In genomic region chr19:32405431-32406160, GRCh38 we compare ENCODE assay signal across 8 cellular contexts. TPM values are rescaled to one million over a fixed set of nuclear protein-coding genes. Genes with fewer than 3 reads are reported as not detected.
DNase-seq lines count a peak whose midpoint lies in the region; ATAC-seq, FAIRE-seq and TF ChIP-seq lines count a peak whose summit lies in the region.

Gene DPY19L3, plus strand, starts transcription at chr19:32405770. Its CDS starts 2,484 bp downstream, at chr19:32408254.

- H3K36me3 ChIP-seq in astrocyte (ENCODE audit: insufficient read depth, low read length) (peaks cover 12% of the 10 kb centered on the region), uterus (no peaks in the 10 kb centered on the region)

- H4K20me1 ChIP-seq in astrocyte (ENCODE audit: insufficient read depth, low read length): peaks cover 10% of the 10 kb centered on the region

- TF ChIP-seq POLR2A in uterus (IDR thresholded peaks at IDR 0.05): peak; percentile 70 to 91

- H3K27ac ChIP-seq in astrocyte (ENCODE audit: low read depth, low read length): peak within 1 kb of the TSS; percentile 88
- H3K27ac ChIP-seq in uterus: peak within 1 kb of the TSS; percentile 99

- intact Hi-C loops in uterus (cut with DNase I; ENCODE audit: low total_unique reads): no loop called here

- no peaks in the 10 kb centered on the region for H3K27me3 Mint-ChIP-seq in astrocyte (ENCODE audit: low read depth, unreplicated experiment)

- H3K4me2 ChIP-seq in astrocyte (ENCODE audit: low read length): peak within 1 kb of the TSS; percentile 98

- H3K4me3 ChIP-seq in astrocyte (ENCODE audit: insufficient read depth, low read depth, low read length): peak within 1 kb of the TSS; percentile 86
- peak within 1 kb of the TSS; percentile 86 to 97 for H3K4me3 ChIP-seq in uterus

- H3K27me3 ChIP-seq in astrocyte (ENCODE audit: insufficient read depth, low read length) (no peaks in the 10 kb centered on the region), uterus (no peaks in the 10 kb centered on the region)

- H3K9ac ChIP-seq in astrocyte (ENCODE audit: low read length): peak within 1 kb of the TSS; percentile 98

- peak; percentile 97 for FAIRE-seq in GM18507 (lab: Jason Lieb, UNC)
- no peak for FAIRE-seq in astrocyte (lab: Jason Lieb, UNC)

- H3K27ac Mint-ChIP-seq in astrocyte (ENCODE audit: unreplicated experiment): peak within 1 kb of the TSS; percentile 93

- peaks cover 17% of the 10 kb centered on the region for H3K4me1 ChIP-seq in astrocyte (ENCODE audit: insufficient read depth, low read length)
- H3K4me1 ChIP-seq in uterus: no peaks in the 10 kb centered on the region

- peaks cover 4% of the 10 kb centered on the region for H3K36me3 Mint-ChIP-seq in astrocyte (ENCODE audit: low read depth, unreplicated experiment)

- H3K9me3 Mint-ChIP-seq in astrocyte (ENCODE audit: unreplicated experiment): no peaks in the 10 kb centered on the region

- peak within 1 kb of the TSS; percentile 79 for H2AFZ ChIP-seq in astrocyte (ENCODE audit: low read depth, low read length)

- H3K9me3 ChIP-seq in astrocyte (ENCODE audit: insufficient read depth, low read depth, low read length): no peaks in the 10 kb centered on the region
- no peaks in the 10 kb centered on the region for H3K9me3 ChIP-seq in uterus

- peak within 1 kb of the TSS; percentile 93 for H3K4me3 Mint-ChIP-seq in astrocyte (ENCODE audit: unreplicated experiment)

- DNase-seq in GM18507 (ENCODE audit: extremely low spot score, insufficient read length, low read depth) (peak; percentile 89), NCI-H187 (lab: John Stamatoyannopoulos, UW) (peak; percentile 87 to 92), T-helper 22 cell (ENCODE audit: low read depth) (peak; percentile 70), astrocyte (ENCODE audit: low read depth) (peak; percentile 82), hepatic stellate cell (ENCODE audit: low spot score) (peak; percentile 92), putamen (ENCODE audit: low spot score) (peak; percentile 92), uterus (peak; percentile 93 to 95)

- peaks cover 27% of the 10 kb centered on the region for H3K79me2 ChIP-seq in astrocyte (ENCODE audit: insufficient read depth, low read length)

- peak; percentile 96 for ATAC-seq in HG02943 (IDR thresholded peaks at IDR 0.05; ENCODE audit: low read depth, unreplicated experiment)

- peaks cover 6% of the 10 kb centered on the region for H3K4me1 Mint-ChIP-seq in astrocyte (ENCODE audit: low read depth, unreplicated experiment)

- no peak for TF ChIP-seq CTCF in astrocyte (IDR thresholded peaks at IDR 0.05; ENCODE audit: insufficient read depth, low read depth, low read length)
- peak in 1 of 4 experiments; percentile 8 for TF ChIP-seq CTCF in uterus (IDR thresholded peaks at IDR 0.05)

RNA-seq across cellular contexts. Expression of gene DPY19L3, which starts in this region (rescaled TPM):
- 48.5 and 50.9 TPM in 2 replicates for total RNA-seq in astrocyte
- total RNA-seq in uterus: 10 to 100 TPM; 10.2 to 58.9 (median 34.7) TPM

Comparison
In these comparisons a context has a peak if more than half of its experiments do, and no peak if none do; other contexts are left out.
1. Peak in every context shown above with its lines: DNase-seq, ATAC-seq, H3K4me3 ChIP-seq and H3K27ac ChIP-seq.